ENCODE assay signal across 15 cellular contexts in the genomic region with DNA sequence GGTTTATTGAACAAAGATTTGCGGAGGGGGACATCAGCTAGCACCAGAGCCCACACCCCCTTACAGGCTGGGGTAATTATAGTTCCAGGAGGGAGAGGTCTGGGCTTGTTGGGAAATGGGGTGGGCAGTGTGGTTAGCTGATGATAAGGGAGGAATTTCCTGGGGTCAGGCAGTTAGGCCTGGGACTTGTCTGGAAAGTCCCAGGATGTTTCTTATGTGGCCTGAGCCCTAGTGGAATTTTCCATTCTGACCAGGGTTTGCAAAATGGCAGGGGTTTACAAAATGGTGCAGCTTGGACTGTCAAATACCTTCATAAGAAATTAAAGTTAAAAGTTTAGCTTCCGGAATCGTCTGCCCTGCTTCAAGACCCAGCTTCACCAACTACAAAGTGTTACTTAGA.
DNase-seq lines count a peak whose midpoint lies in the region; TF ChIP-seq lines count a peak whose summit lies in the region.
"Had no signal": no experiment of that assay in that cellular context is flagged by ENCODE, and none has a peak within 500 bp of the region (broad histone marks: within the 10 kb centered on the region; RNA-seq: fewer than 3 reads in every experiment).

No MANE protein-coding gene starts in this region.

- no peaks in the 10 kb centered on the region for H3K9me2 ChIP-seq in GM23248 (ENCODE audit: insufficient read depth)

- no peak overlapping the region for H2BK12ac ChIP-seq in trophoblast cell (ENCODE audit: low read length)

- no peaks in the 10 kb centered on the region for H4K20me1 ChIP-seq in GM23248 (ENCODE audit: insufficient read depth)

- H2AK5ac ChIP-seq in trophoblast cell (ENCODE audit: low read length): no peak overlapping the region

- H3K4me1 ChIP-seq in trophoblast cell (ENCODE audit: control insufficient read depth in 1 of 2, insufficient read depth in 2 of 2, low read length in 2 of 2) (peaks cover 5% of the 10 kb centered on the region in 2 experiments), GM23248 (ENCODE audit: insufficient read depth) (no peaks in the 10 kb centered on the region)
- H3K4me1 ChIP-seq: gastrocnemius medialis had no signal

- no peak overlapping the region for H3K18ac ChIP-seq in trophoblast cell (ENCODE audit: low read length)

- H3K4ac ChIP-seq in trophoblast cell (ENCODE audit: low read depth, low read length): no peak overlapping the region

- H3K27me3 ChIP-seq in trophoblast cell (ENCODE audit: insufficient read depth, low read length): no peaks in the 10 kb centered on the region
- no peaks in the 10 kb centered on the region for H3K27me3 ChIP-seq in GM23248 (replicated peaks; ENCODE audit: insufficient read depth)
- H3K27me3 ChIP-seq: gastrocnemius medialis had no signal

- peaks cover 9% of the 10 kb centered on the region for H3K79me1 ChIP-seq in trophoblast cell (ENCODE audit: low read length)

- no peak overlapping the region for H3K23ac ChIP-seq in trophoblast cell (ENCODE audit: low read length)

- no peaks in the 10 kb centered on the region for H3F3A ChIP-seq in GM23248 (ENCODE audit: insufficient read depth)

- H3K36me3 ChIP-seq in trophoblast cell (ENCODE audit: control insufficient read depth in 1 of 2, insufficient read depth in 2 of 2, low read length in 2 of 2) (peaks cover 0 to 2% of the 10 kb centered on the region in 2 experiments), GM23248 (ENCODE audit: low read depth) (no peaks in the 10 kb centered on the region)
- H3K36me3 ChIP-seq: gastrocnemius medialis had no signal

- H2AFZ ChIP-seq in trophoblast cell (ENCODE audit: insufficient read depth, low read length, poor library complexity) (no peak overlapping the region), GM23248 (no peak overlapping the region)

- H2BK5ac ChIP-seq in trophoblast cell (ENCODE audit: low read depth, low read length, poor library complexity): no peak overlapping the region

- H3K4me3 ChIP-seq in fibroblast of mammary gland (ENCODE audit: control insufficient read depth, low read depth, low read length) (no peak overlapping the region), trophoblast cell (ENCODE audit: low read depth, low read length) (no peak overlapping the region), GM23248 (no peak overlapping the region)
- H3K4me3 ChIP-seq: gastrocnemius medialis had no signal

- H4K12ac ChIP-seq in trophoblast cell (ENCODE audit: low read depth, low read length): no peak overlapping the region

- DNase-seq in ELF-1 (ENCODE audit: low read depth, low spot score): peak; percentile 44
- DNase-seq in RPMI7951 (ENCODE audit: low read depth): peak; percentile 93
- DNase-seq in fibroblast of mammary gland (ENCODE audit: low read depth): peak; percentile 27
- no peak for DNase-seq in trophoblast cell
- DNase-seq in stimulated activated CD4-positive, alpha-beta T cell treated with anti-CD3 and anti-CD28 coated beads, Interleukin-15, amount 100 ng/mL, for 24 hours: no peak
- DNase-seq in NCI-H748 treated with DMSO at 0.1 percent for 48 hours (lab: John Stamatoyannopoulos, UW): no peak
- no peak for DNase-seq in GM23248
- DNase-seq: activated CD4-positive, alpha-beta T cell treated with anti-CD3 and anti-CD28 coated beads for 48 hours; amniotic stem cell; DND-41; gastrocnemius medialis; NCI-H1092; NCI-H510A treated with DMSO at 0.1 percent for 48 hours; Right ventricle myocardium superior had no signal

- no peak overlapping the region for H4K8ac ChIP-seq in trophoblast cell (ENCODE audit: low read depth, low read length)

- H3K9ac ChIP-seq in trophoblast cell (ENCODE audit: low read length) (no peak overlapping the region), GM23248 (no peak overlapping the region)
- H3K9ac ChIP-seq: KMS-11 had no signal

- in situ Hi-C loops in GM23248 (cut with MboI): no loop called here

- no peak overlapping the region for H3K14ac ChIP-seq in trophoblast cell (ENCODE audit: low read length)

- H3K79me2 ChIP-seq in trophoblast cell (ENCODE audit: control insufficient read depth, insufficient read depth, low read length, poor library complexity) (no peaks in the 10 kb centered on the region), GM23248 (ENCODE audit: insufficient read depth) (no peaks in the 10 kb centered on the region)

- no peak for TF ChIP-seq CTCF in fibroblast of mammary gland (conservative IDR thresholded peaks at IDR 0.05; ENCODE audit: control insufficient read depth, insufficient read depth, low read depth, low read length)

- WGBS in trophoblast cell (ENCODE audit: extremely low coverage, insufficient coverage, insufficient read length): no CpG with 5 or more reads among the region's 3 CpGs
- 81 to 90% methylated on average over 3 of the region's 3 CpGs for WGBS in GM23248 (ENCODE audit: low coverage in 1 of 2, low lambda C conversion rate in 2 of 2, missing lambda C conversion rate in 2 of 2), 2 experiments

- no peak overlapping the region for H4K91ac ChIP-seq in trophoblast cell (ENCODE audit: low read depth, low read length)

- peak overlapping the region; percentile 65 for H3K27ac ChIP-seq in trophoblast cell (ENCODE audit: low read depth, low read length)
- H3K27ac ChIP-seq in GM23248: no peak overlapping the region
- H3K27ac ChIP-seq: gastrocnemius medialis, KMS-11 had no signal

- H2BK120ac ChIP-seq in trophoblast cell (ENCODE audit: insufficient read depth, low read length, poor library complexity): peak overlapping the region; percentile 86

- peak overlapping the region; percentile 44 for H3K4me2 ChIP-seq in trophoblast cell (ENCODE audit: low read length)
- no peak overlapping the region for H3K4me2 ChIP-seq in GM23248 (ENCODE audit: unreplicated experiment)
- H3K4me2 ChIP-seq: KMS-11 had no signal

- H3K9me3 ChIP-seq in trophoblast cell (ENCODE audit: insufficient read depth, low read depth, low read length) (peaks cover 5% of the 10 kb centered on the region), GM23248 (ENCODE audit: low read depth) (no peaks in the 10 kb centered on the region)
- H3K9me3 ChIP-seq: gastrocnemius medialis had no signal

Comparison
In these comparisons a context has a peak if more than half of its experiments do, and no peak if none do; other contexts are left out.
1. DNase-seq: peak in ELF-1 (single experiment), RPMI7951 (single experiment) and fibroblast of mammary gland (single experiment); none in trophoblast cell (0 of 2), stimulated activated CD4-positive, alpha-beta T cell treated with anti-CD3 and anti-CD28 coated beads, Interleukin-15, amount 100 ng/mL, for 24 hours (single experiment), NCI-H748 treated with DMSO at 0.1 percent for 48 hours (single experiment) and GM23248 (single experiment).